Comparison of ENCODE assay signal across 8 cellular contexts in genomic region chrX:107450823-107451509, GRCh38. TPM values are rescaled to one million over a fixed set of nuclear protein-coding genes. Genes with fewer than 3 reads are reported as not detected.
DNase-seq lines count a peak whose midpoint lies in the region; ATAC-seq and TF ChIP-seq lines count a peak whose summit lies in the region.

No MANE protein-coding gene starts in this region.

- H3K4me3 ChIP-seq in CD8-positive, alpha-beta T cell (ENCODE audit: low read depth, low read length), result peak overlapping the region; percentile 23
- H3K4me3 ChIP-seq in right atrium auricular region, result no peak overlapping the region

- intact Hi-C loops in CD8-positive, alpha-beta T cell (cut with DNase I, micrococcal nuclease), result loop anchor here in 1 of 2 experiments (5.0 kb wide), 1 partner anchor 176 kb away; the partner anchor contains the start of gene PRPS1

- TF ChIP-seq CTCF in CD8-positive, alpha-beta T cell (IDR thresholded peaks at IDR 0.05), result no peak
- no peak for TF ChIP-seq CTCF in GM13976 (IDR thresholded peaks at IDR 0.05; ENCODE audit: borderline replicate concordance, control extremely low read depth, extremely low read depth, insufficient read depth, missing control alignments)
- TF ChIP-seq CTCF in right atrium auricular region (IDR thresholded peaks at IDR 0.05), result no peak

- CTCF ChIA-PET in CD8-positive, alpha-beta T cell (lab: Charles Lee), result interaction anchor here (1.1 kb wide), 1 partner anchor 36 kb away, joined by 4 read pairs; no protein-coding TSS in a partner anchor
- CTCF ChIA-PET in activated CD4-positive, alpha-beta memory T cell treated with anti-CD3 and anti-CD28 coated beads, Interleukin-2, amount 10 ng/mL, durations not matched to agents 7 days and 5 days (lab: Charles Lee), result no interaction called here

- no peaks in the 10 kb centered on the region for H3K9me3 ChIP-seq in CD8-positive, alpha-beta T cell (ENCODE audit: low read length)
- H3K9me3 ChIP-seq in right atrium auricular region, result no peaks in the 10 kb centered on the region

- in situ Hi-C loops in GM13976 (cut with MboI; ENCODE audit: low sequenced_read_pairs, unreplicated experiment), result no loop called here

- no peaks in the 10 kb centered on the region for H3K4me1 ChIP-seq in CD8-positive, alpha-beta T cell (ENCODE audit: insufficient read depth, low read length)
- H3K4me1 ChIP-seq in right atrium auricular region, result no peaks in the 10 kb centered on the region

- H3K4me3 Mint-ChIP-seq in CD8-positive, alpha-beta T cell, result peak overlapping the region; percentile 78
- peak overlapping the region; percentile 35 for H3K4me3 Mint-ChIP-seq in activated CD4-positive, alpha-beta memory T cell treated with anti-CD3 and anti-CD28 coated beads, Interleukin-2, amount 10 ng/mL, durations not matched to agents 7 days and 5 days

- no peaks in the 10 kb centered on the region for H3K36me3 Mint-ChIP-seq in CD8-positive, alpha-beta T cell
- H3K36me3 Mint-ChIP-seq in activated CD4-positive, alpha-beta memory T cell treated with anti-CD3 and anti-CD28 coated beads, Interleukin-2, amount 10 ng/mL, durations not matched to agents 7 days and 5 days (ENCODE audit: low read depth), result no peaks in the 10 kb centered on the region

- no peak overlapping the region for H3K27ac ChIP-seq in CD8-positive, alpha-beta T cell (ENCODE audit: low read depth, low read length)
- no peak overlapping the region for H3K27ac ChIP-seq in right atrium auricular region

- H3K9me3 Mint-ChIP-seq in CD8-positive, alpha-beta T cell, result no peaks in the 10 kb centered on the region
- no peaks in the 10 kb centered on the region for H3K9me3 Mint-ChIP-seq in activated CD4-positive, alpha-beta memory T cell treated with anti-CD3 and anti-CD28 coated beads, Interleukin-2, amount 10 ng/mL, durations not matched to agents 7 days and 5 days

- POLR2A ChIA-PET in CD8-positive, alpha-beta T cell (lab: Charles Lee), result no interaction called here
- POLR2A ChIA-PET in activated CD4-positive, alpha-beta memory T cell treated with anti-CD3 and anti-CD28 coated beads, Interleukin-2, amount 10 ng/mL, durations not matched to agents 7 days and 5 days (lab: Charles Lee), result no interaction called here

- DNase-seq in CD8-positive, alpha-beta T cell, result peak in 4 of 7 experiments; percentile 11 to 60 (median 36)
- DNase-seq in GM13976 (ENCODE audit: low spot score), result peak; percentile 22
- DNase-seq in activated CD4-positive, alpha-beta memory T cell treated with anti-CD3 and anti-CD28 coated beads, Interleukin-2, amount 10 ng/mL, durations not matched to agents 7 days and 5 days, result no peak
- peak; percentile 12 for DNase-seq in medulla oblongata (ENCODE audit: extremely low spot score)
- no peak for DNase-seq in right atrium auricular region (ENCODE audit: low spot score)

- peaks cover 18% of the 10 kb centered on the region for H3K4me1 Mint-ChIP-seq in CD8-positive, alpha-beta T cell (ENCODE audit: low read depth)
- H3K4me1 Mint-ChIP-seq in activated CD4-positive, alpha-beta memory T cell treated with anti-CD3 and anti-CD28 coated beads, Interleukin-2, amount 10 ng/mL, durations not matched to agents 7 days and 5 days, result peaks cover 10% of the 10 kb centered on the region

- H3K27ac Mint-ChIP-seq in CD8-positive, alpha-beta T cell, result peak overlapping the region; percentile 75
- H3K27ac Mint-ChIP-seq in activated CD4-positive, alpha-beta memory T cell treated with anti-CD3 and anti-CD28 coated beads, Interleukin-2, amount 10 ng/mL, durations not matched to agents 7 days and 5 days, result no peak overlapping the region

- no peaks in the 10 kb centered on the region for H3K27me3 ChIP-seq in CD8-positive, alpha-beta T cell (ENCODE audit: insufficient read depth, low read length)
- peaks cover 3% of the 10 kb centered on the region in 2 donors for H3K27me3 ChIP-seq in right atrium auricular region

- peak; percentile 57 for ATAC-seq in CD8-positive, alpha-beta T cell
- no peak for ATAC-seq in GM19324 (IDR thresholded peaks at IDR 0.05; ENCODE audit: low FRiP score, unreplicated experiment)
- ATAC-seq in HG02588 (IDR thresholded peaks at IDR 0.05; ENCODE audit: unreplicated experiment), result no peak
- no peak for ATAC-seq in HG02571 (IDR thresholded peaks at IDR 0.05; ENCODE audit: unreplicated experiment)

- H3K27me3 Mint-ChIP-seq in CD8-positive, alpha-beta T cell (ENCODE audit: low read depth), result peaks cover 26% of the 10 kb centered on the region
- peaks cover 50% of the 10 kb centered on the region for H3K27me3 Mint-ChIP-seq in activated CD4-positive, alpha-beta memory T cell treated with anti-CD3 and anti-CD28 coated beads, Interleukin-2, amount 10 ng/mL, durations not matched to agents 7 days and 5 days

- no peaks in the 10 kb centered on the region for H3K36me3 ChIP-seq in CD8-positive, alpha-beta T cell (ENCODE audit: insufficient read depth, low read length)
- H3K36me3 ChIP-seq in right atrium auricular region, result no peaks in the 10 kb centered on the region

RNA-seq across cellular contexts. Expression of gene FRMPD3, which starts 1.5 kb away (rescaled TPM):
- under 1 TPM; 0.30 to 0.42 TPM for total RNA-seq in CD8-positive, alpha-beta T cell
- not detected for total RNA-seq in activated CD4-positive, alpha-beta memory T cell treated with anti-CD3 and anti-CD28 coated beads, Interleukin-2, amount 10 ng/mL, durations not matched to agents 7 days and 5 days
- total RNA-seq in right atrium auricular region, result under 1 TPM in 1 of 2 donors, not detected in 1; 0.12 TPM

Comparison
In these comparisons a context has a peak if more than half of its experiments do, and no peak if none do; other contexts are left out.
1. DNase-seq: peak in CD8-positive, alpha-beta T cell (4 of 7), GM13976 (single experiment) and medulla oblongata (single experiment); none in activated CD4-positive, alpha-beta memory T cell treated with anti-CD3 and anti-CD28 coated beads, Interleukin-2, amount 10 ng/mL, durations not matched to agents 7 days and 5 days (single experiment) and right atrium auricular region (single experiment).